In genomic region chr20:44572551-44573500, GRCh38 we compare ENCODE assay signal across 8 cellular contexts.
DNase-seq lines count a peak whose midpoint lies in the region; ATAC-seq and TF ChIP-seq lines count a peak whose summit lies in the region.

No MANE protein-coding gene starts in this region.

- no peak overlapping the region for H3K9ac ChIP-seq in muscle layer of colon (ENCODE audit: low read length)

- H3K27ac ChIP-seq in ACC112 (ENCODE audit: low read depth, low read length) (peak overlapping the region; percentile 90), muscle layer of colon (ENCODE audit: low read depth, low read length) (peak overlapping the region; percentile 55)

- no peaks in the 10 kb centered on the region for H3K36me3 ChIP-seq in ACC112 (ENCODE audit: insufficient read depth, low read length)
- no peaks in the 10 kb centered on the region for H3K36me3 ChIP-seq in muscle layer of colon (ENCODE audit: insufficient read depth, low read length)

- DNase-seq in NCI-H446 (lab: John Stamatoyannopoulos, UW) (peak; percentile 72 to 80), epithelial cell of esophagus (ENCODE audit: low read depth) (peak; percentile 95), NCI-H2029 treated with DMSO at 0.1 percent for 48 hours (lab: John Stamatoyannopoulos, UW) (no peak), UCSD-AML1 (lab: John Stamatoyannopoulos, UW; ENCODE audit: unreplicated experiment) (no peak), DMS53 (lab: John Stamatoyannopoulos, UW) (no peak)

- no peak for ATAC-seq in GM19452 (IDR thresholded peaks at IDR 0.05; ENCODE audit: unreplicated experiment)

- H3K27me3 ChIP-seq in ACC112 (ENCODE audit: insufficient read depth, low read length) (no peaks in the 10 kb centered on the region), muscle layer of colon (ENCODE audit: control insufficient read depth in 1 of 2, insufficient read depth in 2 of 2, low read length in 2 of 2) (no peaks in the 10 kb centered on the region)

- peak overlapping the region; percentile 51 for H2AFZ ChIP-seq in ACC112 (ENCODE audit: low read length, unreplicated experiment)

- no peaks in the 10 kb centered on the region for H3K9me3 ChIP-seq in muscle layer of colon (ENCODE audit: low read length)

- H3K4me3 ChIP-seq in ACC112 (ENCODE audit: low read depth, low read length) (peak overlapping the region; percentile 35), epithelial cell of esophagus (ENCODE audit: low read length) (no peak overlapping the region), muscle layer of colon (ENCODE audit: low read depth in 1 of 2, low read length in 2 of 2) (peak overlapping the region in 1 of 2 donors; percentile 17)

- H3K4me1 ChIP-seq in ACC112 (ENCODE audit: control insufficient read depth, insufficient read depth, low read length, unreplicated experiment) (peaks cover 54% of the 10 kb centered on the region), muscle layer of colon (ENCODE audit: insufficient read depth, low read length) (peaks cover 73% of the 10 kb centered on the region)

- no peak for TF ChIP-seq CTCF in epithelial cell of esophagus (IDR thresholded peaks at IDR 0.05; ENCODE audit: insufficient read depth, low read depth, low read length, missing control alignments)

- H3K79me2 ChIP-seq in ACC112 (ENCODE audit: control insufficient read depth, insufficient read depth, low read length, unreplicated experiment), result peaks cover 3% of the 10 kb centered on the region

Comparison
In these comparisons a context has a peak if more than half of its experiments do, and no peak if none do; other contexts are left out.
1. DNase-seq: peak in NCI-H446 (2 of 2) and epithelial cell of esophagus (single experiment); none in NCI-H2029 treated with DMSO at 0.1 percent for 48 hours (single experiment), UCSD-AML1 (single experiment) and DMS53 (single experiment).